1 cellular context compared by ENCODE assay signal in genomic region chr21:17463441-17463840, GRCh38.
TF ChIP-seq lines count a peak whose summit lies in the region.

No MANE protein-coding gene starts in this region.

TF ChIP-seq in IMR-90, 13 proteins besides CTCF, POLR2A, EP300 and RAD21 (continued from another document):
- TF ChIP-seq USF2 (IDR thresholded peaks at IDR 0.05; ENCODE audit: low read depth, low read length), result peak; percentile 84
- peak; percentile 64 for TF ChIP-seq BHLHE40 (IDR thresholded peaks at IDR 0.05; ENCODE audit: low read depth, low read length)
- peak; percentile 87 for TF ChIP-seq CEBPB (IDR thresholded peaks at IDR 0.05; ENCODE audit: low read depth, low read length)
- no peak for TF ChIP-seq RCOR1 (IDR thresholded peaks at IDR 0.05; ENCODE audit: insufficient replicate concordance, low read length)
- no peak; the same call in 1 of the 2 replicates for TF ChIP-seq NFE2L2 (IDR thresholded peaks at IDR 0.05; ENCODE audit: low read depth, low read length)
- no peak for TF ChIP-seq ELK1 (IDR thresholded peaks at IDR 0.05; ENCODE audit: borderline replicate concordance, low read depth, low read length)
- TF ChIP-seq SMC3 (IDR thresholded peaks at IDR 0.05; ENCODE audit: low read depth, low read length), result no peak
- TF ChIP-seq MAFK (IDR thresholded peaks at IDR 0.05; ENCODE audit: low read depth, low read length), result no peak; the same call in 1 of the 2 replicates
- peak; percentile 60; the same call in 1 of the 2 replicates for TF ChIP-seq MXI1 (IDR thresholded peaks at IDR 0.05; ENCODE audit: borderline replicate concordance, low read depth, low read length)
